Comparison of ENCODE assay signal across 1 cellular context in genomic region chr11:78025378-78025777, GRCh38.
A peak's percentile ranks its signal among the peaks of the same experiment; 100 is the strongest.
TF ChIP-seq lines count a peak whose summit lies in the region.

No MANE protein-coding gene starts in this region.

TF ChIP-seq in HepG2, 621 proteins besides CTCF, POLR2A, EP300 and RAD21:
- TF ChIP-seq ZNF451 (CRISPR knock-in tag; IDR thresholded peaks at IDR 0.05) (no peak), MAFK (conservative IDR thresholded peaks at IDR 0.05 in 1 of 2, IDR thresholded peaks at IDR 0.05 in 1 of 2; ENCODE audit: low read length in 2 of 2) (peak; percentile 65 to 66), MAFF (IDR thresholded peaks at IDR 0.05; ENCODE audit: low read depth, low read length) (peak; percentile 28; the same call in 1 of the 2 replicates)
TF ChIP-seq in HepG2: peak in this region for 2.
